In genomic region chr15:71567173-71567572, GRCh38 we compare ENCODE assay signal across 22 cellular contexts.
A peak's percentile ranks its signal among the peaks of the same experiment; 100 is the strongest.
DNase-seq lines count a peak whose midpoint lies in the region; ATAC-seq, FAIRE-seq and TF ChIP-seq lines count a peak whose summit lies in the region.
"Had no signal": no experiment of that assay in that cellular context is flagged by ENCODE, and none has a peak within 500 bp of the region (broad histone marks: within the 10 kb centered on the region; RNA-seq: fewer than 3 reads in every experiment).

No MANE protein-coding gene starts in this region.

- no peak overlapping the region for H3K27ac ChIP-seq in right atrium auricular region
- peak overlapping the region; percentile 7 to 67 for H3K27ac ChIP-seq in esophagus (ENCODE audit: low read depth in 2 of 2, low read length in 1 of 2)
- H3K27ac ChIP-seq in right cardiac atrium (ENCODE audit: low read length), result no peak overlapping the region
- no peak overlapping the region for H3K27ac ChIP-seq in aorta (ENCODE audit: low read depth in 1 of 2, low read length in 2 of 2)
- H3K27ac ChIP-seq: BLaER1 had no signal

- H3K36me3 ChIP-seq in right atrium auricular region (no peaks in the 10 kb centered on the region), esophagus (ENCODE audit: control insufficient read depth in 2 of 2, insufficient read depth in 2 of 2, low read length in 1 of 2) (peaks cover 0 to 2% of the 10 kb centered on the region in 2 donors), aorta (ENCODE audit: control insufficient read depth in 1 of 2, insufficient read depth in 2 of 2, low read length in 1 of 2) (no peaks in the 10 kb centered on the region)
- H3K36me3 ChIP-seq: BLaER1 had no signal

- CTCF ChIA-PET in activated naive CD4-positive, alpha-beta T cell treated with anti-CD3 and anti-CD28 coated beads, Interleukin-2, amount 10 ng/mL, durations not matched to agents 7 days and 5 days (lab: Charles Lee), result no interaction called here

- H3K4me3 ChIP-seq in right atrium auricular region (no peak overlapping the region), esophagus (ENCODE audit: low read depth in 1 of 2, low read length in 2 of 2) (no peak overlapping the region), right cardiac atrium (ENCODE audit: low read length) (no peak overlapping the region), aorta (ENCODE audit: low read length in 2 of 2) (no peak overlapping the region)
- H3K4me3 ChIP-seq: BLaER1, GM23338 had no signal

- intact Hi-C loops in Right ventricle myocardium superior (cut with DNase I) (no loop called here), right cardiac atrium (cut with DNase I) (no loop called here), aorta (cut with DNase I) (no loop called here)

- no peaks in the 10 kb centered on the region for H3K36me3 Mint-ChIP-seq in activated naive CD4-positive, alpha-beta T cell treated with anti-CD3 and anti-CD28 coated beads, Interleukin-2, amount 10 ng/mL, durations not matched to agents 7 days and 5 days
- H3K36me3 Mint-ChIP-seq: CD14-positive monocyte; CD8-positive, alpha-beta memory T cell had no signal

- H3K4me1 ChIP-seq in right atrium auricular region (peaks cover 0 to 14% of the 10 kb centered on the region in 2 donors), esophagus (ENCODE audit: control insufficient read depth in 2 of 2, insufficient read depth in 2 of 2, low read length in 1 of 2) (peaks cover 0 to 5% of the 10 kb centered on the region in 2 donors), right cardiac atrium (ENCODE audit: control insufficient read depth, insufficient read depth, low read length) (peaks cover 3% of the 10 kb centered on the region), aorta (ENCODE audit: control insufficient read depth in 1 of 2, insufficient read depth in 2 of 2, low read length in 2 of 2) (peaks cover 0 to 1% of the 10 kb centered on the region in 2 donors)
- H3K4me1 ChIP-seq: BLaER1 had no signal

- WGBS in esophagus, 2 donors, result 69 to 78% methylated on average over 3 of the region's 3 CpGs
- 82% methylated on average over 3 of the region's 3 CpGs for WGBS in right cardiac atrium
- 64 to 92% methylated on average over 3 of the region's 3 CpGs for whole genome bisulfite sequencing in aorta, 2 donors

- no peak for DNase-seq in Right ventricle myocardium superior
- no peak for DNase-seq in right atrium auricular region (ENCODE audit: low spot score)
- no peak for DNase-seq in right cardiac atrium
- DNase-seq in aorta, result no peak
- DNase-seq in activated naive CD4-positive, alpha-beta T cell treated with anti-CD3 and anti-CD28 coated beads, Interleukin-2, amount 10 ng/mL, durations not matched to agents 7 days and 5 days, result no peak
- DNase-seq in HTR-8/SVneo (ENCODE audit: insufficient read length, low spot score), result no peak
- DNase-seq: Calu3; CD4-positive, alpha-beta T cell; CD8-positive, alpha-beta memory T cell; COR-L47; DMS53; DMS79 treated with DMSO at 0.1 percent for 48 hours; GF-D8; H9 had no signal

- H3K9me3 ChIP-seq in right atrium auricular region (no peaks in the 10 kb centered on the region), esophagus (ENCODE audit: control insufficient read depth in 2 of 2, insufficient read depth in 1 of 2, low read depth in 1 of 2, low read length in 1 of 2) (no peaks in the 10 kb centered on the region), right cardiac atrium (ENCODE audit: control insufficient read depth, low read length) (no peaks in the 10 kb centered on the region), aorta (ENCODE audit: control insufficient read depth, low read length) (no peaks in the 10 kb centered on the region)
- H3K9me3 ChIP-seq: BLaER1 had no signal

- H3K4me3 Mint-ChIP-seq in activated naive CD4-positive, alpha-beta T cell treated with anti-CD3 and anti-CD28 coated beads, Interleukin-2, amount 10 ng/mL, durations not matched to agents 7 days and 5 days, result no peak overlapping the region
- H3K4me3 Mint-ChIP-seq: B cell; CD14-positive monocyte; CD4-positive, alpha-beta T cell; CD8-positive, alpha-beta memory T cell; GM23338; H9 had no signal

- TF ChIP-seq CTCF in right atrium auricular region (IDR thresholded peaks at IDR 0.05), result no peak

- H3K27me3 ChIP-seq in right atrium auricular region (no peaks in the 10 kb centered on the region), esophagus (ENCODE audit: control insufficient read depth in 1 of 2, insufficient read depth in 2 of 2, low read length in 2 of 2) (no peaks in the 10 kb centered on the region), right cardiac atrium (ENCODE audit: control insufficient read depth, insufficient read depth) (no peaks in the 10 kb centered on the region), aorta (ENCODE audit: control insufficient read depth in 1 of 2, insufficient read depth in 2 of 2, low read length in 1 of 2) (no peaks in the 10 kb centered on the region)
- H3K27me3 ChIP-seq: BLaER1 had no signal

- no peak for FAIRE-seq in HTR-8/SVneo (lab: Jason Lieb, UNC)
- FAIRE-seq: GM12891, GM18507 had no signal

- H3K27ac Mint-ChIP-seq in activated naive CD4-positive, alpha-beta T cell treated with anti-CD3 and anti-CD28 coated beads, Interleukin-2, amount 10 ng/mL, durations not matched to agents 7 days and 5 days, result no peak overlapping the region
- H3K27ac Mint-ChIP-seq: B cell; CD14-positive monocyte; CD4-positive, alpha-beta T cell; CD8-positive, alpha-beta memory T cell had no signal

- H3K9me3 Mint-ChIP-seq in activated naive CD4-positive, alpha-beta T cell treated with anti-CD3 and anti-CD28 coated beads, Interleukin-2, amount 10 ng/mL, durations not matched to agents 7 days and 5 days, result no peaks in the 10 kb centered on the region
- H3K9me3 Mint-ChIP-seq: CD4-positive, alpha-beta T cell; GM23338; H9 had no signal

- H3K4me1 Mint-ChIP-seq in activated naive CD4-positive, alpha-beta T cell treated with anti-CD3 and anti-CD28 coated beads, Interleukin-2, amount 10 ng/mL, durations not matched to agents 7 days and 5 days, result no peaks in the 10 kb centered on the region
- H3K4me1 Mint-ChIP-seq: B cell; CD14-positive monocyte; CD8-positive, alpha-beta memory T cell had no signal

- H3K27me3 Mint-ChIP-seq in activated naive CD4-positive, alpha-beta T cell treated with anti-CD3 and anti-CD28 coated beads, Interleukin-2, amount 10 ng/mL, durations not matched to agents 7 days and 5 days, result peaks cover 10% of the 10 kb centered on the region

- peak; percentile 25 for ATAC-seq in Right ventricle myocardium superior (ENCODE audit: poor library complexity)
- peak; percentile 38 to 55 for ATAC-seq in right cardiac atrium
- peak; percentile 11 for ATAC-seq in aorta (ENCODE audit: low FRiP score)
- ATAC-seq: HCT116 had no signal

Comparison
In these comparisons a context has a peak if more than half of its experiments do, and no peak if none do; other contexts are left out.
1. H3K27ac ChIP-seq: peak in esophagus (2 of 2); none in right atrium auricular region (0 of 2), right cardiac atrium (single experiment) and aorta (0 of 2).
2. Peak in every context shown above with its lines, with median percentiles within 50 percentile points of each other: ATAC-seq.